In genomic region chr10:132009575-132009974, GRCh38 we compare ENCODE assay signal across 20 cellular contexts. TPM values are rescaled to one million over a fixed set of nuclear protein-coding genes. Genes with fewer than 3 reads are reported as not detected.
DNase-seq lines count a peak whose midpoint lies in the region; ATAC-seq, FAIRE-seq and TF ChIP-seq lines count a peak whose summit lies in the region.
"Had no signal": no experiment of that assay in that cellular context is flagged by ENCODE, and none has a peak within 500 bp of the region (broad histone marks: within the 10 kb centered on the region; RNA-seq: fewer than 3 reads in every experiment).

No MANE protein-coding gene starts in this region.

- H3K18ac ChIP-seq in H1 (ENCODE audit: extremely low read depth, low read length) = no peak overlapping the region

- 26% methylated on average over 3 of the region's 3 CpGs; no CpG with 5 or more reads in 1 of the 2 experiments for WGBS in H1 (ENCODE audit: extremely low coverage in 1 of 2, insufficient coverage in 1 of 2, insufficient read length in 1 of 2, insufficient replicate concordance in 2 of 2, low coverage in 1 of 2, low lambda C conversion rate in 2 of 2, missing lambda C conversion rate in 1 of 2), 2 experiments

- peak overlapping the region in 1 of 9 donors; percentile 32 for H3K27ac Mint-ChIP-seq in naive thymus-derived CD4-positive, alpha-beta T cell
- H3K27ac Mint-ChIP-seq in T-helper 2 cell treated with Interferon-gamma antibody and Interleukin-4, amounts not matched to agents 5 μg/mL and 100 μg/mL, for 36 hours = no peak overlapping the region
- H3K27ac Mint-ChIP-seq: CD4-positive, alpha-beta memory T cell had no signal

- H2AK5ac ChIP-seq in H1 (ENCODE audit: low read depth, low read length) = no peak overlapping the region

- peak overlapping the region; percentile 23 to 25; a peak in 1 of 4 replicates for H3K4me2 ChIP-seq in H1 (ENCODE audit: insufficient read depth in 1 of 2, low read depth in 2 of 2, low read length in 2 of 2)

- H3K79me2 ChIP-seq in H1 (ENCODE audit: control insufficient read depth in 1 of 2, insufficient read depth in 2 of 2, low read length in 2 of 2) = no peaks in the 10 kb centered on the region

- H3K27ac ChIP-seq in HUES48 (ENCODE audit: low read depth, low read length) (peak overlapping the region; percentile 52), H1 (ENCODE audit: low read depth, low read length) (no peak overlapping the region), iPS-20b (ENCODE audit: low read length) (peak overlapping the region; percentile 82), subcutaneous abdominal adipose tissue (ENCODE audit: low read depth, low read length) (peak overlapping the region; percentile 6)
- H3K27ac ChIP-seq in naive thymus-derived CD4-positive, alpha-beta T cell (ENCODE audit: low read depth, low read length) = no peak overlapping the region
- H3K27ac ChIP-seq: GM23248 had no signal

- intact Hi-C loops in naive thymus-derived CD4-positive, alpha-beta T cell (cut with micrococcal nuclease) = no loop called here

- H3K4me1 ChIP-seq in HUES48 (ENCODE audit: control insufficient read depth, insufficient read depth, low read length) = peaks cover 48% of the 10 kb centered on the region
- H3K4me1 ChIP-seq in H1 (replicated peaks in 1 of 4; ENCODE audit: control insufficient read depth in 3 of 4, insufficient read depth in 4 of 4, low read length in 3 of 4) = peaks cover 5 to 24% (median 14%) of the 10 kb centered on the region in 4 experiments
- peaks cover 40% of the 10 kb centered on the region; the same call in 1 of the 2 replicates for H3K4me1 ChIP-seq in iPS-20b (ENCODE audit: insufficient read depth, low read length)
- peaks cover 0 to 35% (median 10%) of the 10 kb centered on the region in 5 donors for H3K4me1 ChIP-seq in subcutaneous abdominal adipose tissue (ENCODE audit: control insufficient read depth in 5 of 5, insufficient read depth in 5 of 5, low read length in 5 of 5)
- H3K4me1 ChIP-seq in naive thymus-derived CD4-positive, alpha-beta T cell (ENCODE audit: control insufficient read depth in 2 of 2, insufficient read depth in 2 of 2, low read length in 2 of 2) = no peaks in the 10 kb centered on the region

- H4K20me1 ChIP-seq in H1 (replicated peaks in 1 of 2; ENCODE audit: control insufficient read depth in 1 of 2, insufficient read depth in 2 of 2, low read length in 2 of 2) = no peaks in the 10 kb centered on the region

- no peak overlapping the region for H2BK20ac ChIP-seq in H1 (ENCODE audit: low read length)

- H3K36me3 ChIP-seq in HUES48 (ENCODE audit: control insufficient read depth, insufficient read depth, low read length) (no peaks in the 10 kb centered on the region), H1 (ENCODE audit: control insufficient read depth in 2 of 4, insufficient read depth in 4 of 4, low read length in 3 of 4) (no peaks in the 10 kb centered on the region), iPS-20b (ENCODE audit: insufficient read depth, low read depth, low read length) (no peaks in the 10 kb centered on the region), subcutaneous abdominal adipose tissue (ENCODE audit: control insufficient read depth in 5 of 5, insufficient read depth in 5 of 5, low read length in 5 of 5) (no peaks in the 10 kb centered on the region)
- no peaks in the 10 kb centered on the region for H3K36me3 ChIP-seq in naive thymus-derived CD4-positive, alpha-beta T cell (ENCODE audit: control insufficient read depth in 2 of 3, insufficient read depth in 3 of 3, low read length in 3 of 3)

- H4K8ac ChIP-seq in H1 (ENCODE audit: extremely low read depth, insufficient read depth, low read length) = no peak overlapping the region

- no peak for TF ChIP-seq CTCF in H1 (IDR thresholded peaks at IDR 0.05; ENCODE audit: control extremely low read depth in 1 of 3, insufficient read depth in 1 of 3, low read depth in 1 of 3, low read length in 3 of 3)

- H3K23ac ChIP-seq in H1 (ENCODE audit: insufficient read length) = no peak overlapping the region

- DNase-seq in H1 (ENCODE audit: low read depth in 1 of 2, low spot score in 2 of 2) = no peak
- no peak for DNase-seq in naive thymus-derived CD4-positive, alpha-beta T cell
- no peak for DNase-seq in T-helper 2 cell treated with Interferon-gamma antibody and Interleukin-4, amounts not matched to agents 5 μg/mL and 100 μg/mL, for 36 hours (ENCODE audit: low spot score)
- DNase-seq: C1 segment of cervical spinal cord; Calu3; CD4-positive, alpha-beta memory T cell; COR-L47; DMS53; DMS79 treated with DMSO at 0.1 percent for 48 hours; GF-D8; GM23248; HCEC 1CT had no signal

- H2BK12ac ChIP-seq in H1 (ENCODE audit: low read depth, low read length) = no peak overlapping the region

- H3K9ac ChIP-seq in HUES48 (ENCODE audit: low read depth, low read length) (no peak overlapping the region), H1 (replicated peaks in 1 of 4; ENCODE audit: extremely low read depth in 1 of 4, low read depth in 3 of 4, low read length in 3 of 4) (no peak overlapping the region), iPS-20b (ENCODE audit: low read depth, low read length) (peak overlapping the region; percentile 53; the same call in 1 of the 2 replicates), subcutaneous abdominal adipose tissue (ENCODE audit: low read length in 5 of 5) (no peak overlapping the region)
- H3K9ac ChIP-seq: GM23248 had no signal

- H3K23me2 ChIP-seq in H1 (ENCODE audit: low read depth, low read length) = no peaks in the 10 kb centered on the region

- no peak overlapping the region for H2BK5ac ChIP-seq in H1 (ENCODE audit: low read depth, low read length)

- no peak overlapping the region for H2BK15ac ChIP-seq in H1 (ENCODE audit: low read length)

- FAIRE-seq in H1 (lab: Jason Lieb, UNC) = peak; percentile 83
- FAIRE-seq: GM12891, GM18507, H54 had no signal

- H3K27me3 Mint-ChIP-seq in naive thymus-derived CD4-positive, alpha-beta T cell = peaks cover 0 to 31% (median 6%) of the 10 kb centered on the region in 5 donors
- H3K27me3 Mint-ChIP-seq in T-helper 2 cell treated with Interferon-gamma antibody and Interleukin-4, amounts not matched to agents 5 μg/mL and 100 μg/mL, for 36 hours (ENCODE audit: low read depth) = peaks cover 18% of the 10 kb centered on the region

- no peak overlapping the region for H4K91ac ChIP-seq in H1 (replicated peaks; ENCODE audit: insufficient read length, low read length)

- peaks cover 0 to 4% (median 0%) of the 10 kb centered on the region in 11 donors for H3K9me3 Mint-ChIP-seq in naive thymus-derived CD4-positive, alpha-beta T cell
- H3K9me3 Mint-ChIP-seq in T-helper 2 cell treated with Interferon-gamma antibody and Interleukin-4, amounts not matched to agents 5 μg/mL and 100 μg/mL, for 36 hours = peaks cover 7% of the 10 kb centered on the region

- POLR2A ChIA-PET in H1 (lab: Charles Lee; ENCODE audit: partially characterized antibody) = interaction anchor here (1.3 to 1.9 kb wide), 2 partner anchors 12 to 15 kb away, joined by 3 to 7 read pairs; no protein-coding TSS in a partner anchor
- POLR2A ChIA-PET in naive thymus-derived CD4-positive, alpha-beta T cell (lab: Charles Lee) = no interaction called here

- no peak overlapping the region for H4K5ac ChIP-seq in H1 (ENCODE audit: insufficient read length, low read depth, low read length)

- H3K36me3 Mint-ChIP-seq in naive thymus-derived CD4-positive, alpha-beta T cell = peaks cover 0 to 4% (median 0%) of the 10 kb centered on the region in 5 donors
- no peaks in the 10 kb centered on the region for H3K36me3 Mint-ChIP-seq in T-helper 2 cell treated with Interferon-gamma antibody and Interleukin-4, amounts not matched to agents 5 μg/mL and 100 μg/mL, for 36 hours (ENCODE audit: low read depth)
- H3K36me3 Mint-ChIP-seq: CD4-positive, alpha-beta memory T cell had no signal

- no peak for TF ChIP-seq POLR2A in H1 (IDR thresholded peaks at IDR 0.05; ENCODE audit: control extremely low read depth in 1 of 2, low read depth in 2 of 2, low read length in 2 of 2)

- H3K79me1 ChIP-seq in H1 (ENCODE audit: low read depth, low read length) = no peaks in the 10 kb centered on the region

- CTCF ChIA-PET in H1 (lab: Charles Lee; ENCODE audit: partially characterized antibody) = interaction anchor here (1.2 to 7.3 kb wide), 3 partner anchors 12 to 29 kb away, joined by 3 to 59 read pairs (median 4); partner anchors contain the start of gene BNIP3
- CTCF ChIA-PET in naive thymus-derived CD4-positive, alpha-beta T cell (lab: Charles Lee) = interaction anchor here (0.7 to 1.3 kb wide), 2 partner anchors 13 to 124 kb away, joined by 3 read pairs; no protein-coding TSS in a partner anchor

- no peak overlapping the region for H2BK120ac ChIP-seq in H1 (replicated peaks; ENCODE audit: low read depth, low read length)

- H3K56ac ChIP-seq in H1 (replicated peaks; ENCODE audit: insufficient read length, low read depth, low read length) = no peak overlapping the region

- peaks cover 0 to 10% (median 1%) of the 10 kb centered on the region in 7 donors for H3K4me1 Mint-ChIP-seq in naive thymus-derived CD4-positive, alpha-beta T cell
- no peaks in the 10 kb centered on the region for H3K4me1 Mint-ChIP-seq in T-helper 2 cell treated with Interferon-gamma antibody and Interleukin-4, amounts not matched to agents 5 μg/mL and 100 μg/mL, for 36 hours (ENCODE audit: low read depth)
- H3K4me1 Mint-ChIP-seq: CD4-positive, alpha-beta memory T cell had no signal

- H3K4ac ChIP-seq in H1 (replicated peaks; ENCODE audit: insufficient read length, low read depth, low read length) = no peak overlapping the region

- H3K14ac ChIP-seq in H1 (ENCODE audit: insufficient read length) = no peak overlapping the region

- peak overlapping the region; percentile 12; the same call in 1 of the 2 replicates for H3K4me3 ChIP-seq in HUES48 (ENCODE audit: low read depth, low read length)
- H3K4me3 ChIP-seq in H1 (ENCODE audit: extremely low read depth in 1 of 4, insufficient read depth in 2 of 4, low read depth in 3 of 4, low read length in 4 of 4) = peak overlapping the region in 1 of 4 experiments; percentile 28; a peak in 1 of 8 replicates
- H3K4me3 ChIP-seq in iPS-20b (ENCODE audit: low read length) = peak overlapping the region; percentile 31; the same call in 1 of the 2 replicates
- no peak overlapping the region for H3K4me3 ChIP-seq in subcutaneous abdominal adipose tissue (ENCODE audit: low read depth in 1 of 5, low read length in 5 of 5)
- H3K4me3 ChIP-seq in naive thymus-derived CD4-positive, alpha-beta T cell (ENCODE audit: low read length) = no peak overlapping the region
- H3K4me3 ChIP-seq: GM23248 had no signal

- H3K4me3 Mint-ChIP-seq in naive thymus-derived CD4-positive, alpha-beta T cell = no peak overlapping the region
- no peak overlapping the region for H3K4me3 Mint-ChIP-seq in T-helper 2 cell treated with Interferon-gamma antibody and Interleukin-4, amounts not matched to agents 5 μg/mL and 100 μg/mL, for 36 hours
- H3K4me3 Mint-ChIP-seq: CD4-positive, alpha-beta memory T cell had no signal

- H3K27me3 ChIP-seq in HUES48 (ENCODE audit: control insufficient read depth, insufficient read depth, low read length) = no peaks in the 10 kb centered on the region
- H3K27me3 ChIP-seq in H1 (replicated peaks in 1 of 4; ENCODE audit: control insufficient read depth in 3 of 4, extremely low read depth in 1 of 4, insufficient read depth in 3 of 4, low read length in 3 of 4) = no peaks in the 10 kb centered on the region
- no peaks in the 10 kb centered on the region for H3K27me3 ChIP-seq in iPS-20b (ENCODE audit: insufficient read depth, low read length)
- H3K27me3 ChIP-seq in subcutaneous abdominal adipose tissue (ENCODE audit: control insufficient read depth in 5 of 5, insufficient read depth in 4 of 5, low read length in 5 of 5) = no peaks in the 10 kb centered on the region
- no peaks in the 10 kb centered on the region for H3K27me3 ChIP-seq in naive thymus-derived CD4-positive, alpha-beta T cell (ENCODE audit: control insufficient read depth in 2 of 2, insufficient read depth in 2 of 2, low read length in 2 of 2)

- no peak for TF ChIP-seq RAD21 in H1 (IDR thresholded peaks at IDR 0.05 in 1 of 2, conservative IDR thresholded peaks at IDR 0.05 in 1 of 2; ENCODE audit: low read depth in 2 of 2, low read length in 2 of 2)

- H3K9me3 ChIP-seq in HUES48 (ENCODE audit: control insufficient read depth, insufficient read depth, low read length) = no peaks in the 10 kb centered on the region
- peaks cover 5 to 8% of the 10 kb centered on the region in 2 experiments; a peak in 3 of 4 replicates for H3K9me3 ChIP-seq in H1 (ENCODE audit: insufficient read depth in 2 of 2, low read depth in 1 of 2, low read length in 1 of 2)
- no peaks in the 10 kb centered on the region for H3K9me3 ChIP-seq in iPS-20b (ENCODE audit: insufficient read depth, low read depth, low read length)
- H3K9me3 ChIP-seq in subcutaneous abdominal adipose tissue (ENCODE audit: control insufficient read depth in 5 of 5, low read length in 5 of 5) = peaks cover 0 to 7% (median 0%) of the 10 kb centered on the region in 5 donors
- peaks cover 0 to 4% (median 0%) of the 10 kb centered on the region in 3 experiments for H3K9me3 ChIP-seq in naive thymus-derived CD4-positive, alpha-beta T cell (ENCODE audit: control insufficient read depth in 2 of 3, low read length in 3 of 3)

- peak in 1 of 2 experiments; percentile 71; a peak in 1 of 3 replicates for TF ChIP-seq EP300 in H1 (IDR thresholded peaks at IDR 0.05; ENCODE audit: borderline replicate concordance in 1 of 2, low read depth in 2 of 2, low read length in 2 of 2)

- ATAC-seq in GM18511 (IDR thresholded peaks at IDR 0.05; ENCODE audit: unreplicated experiment) (no peak), HG03571 (IDR thresholded peaks at IDR 0.05; ENCODE audit: unreplicated experiment) (no peak)
- no peak for ATAC-seq in naive thymus-derived CD4-positive, alpha-beta T cell

- H2AFZ ChIP-seq in H1 (ENCODE audit: low read length) = no peak overlapping the region
- H2AFZ ChIP-seq: GM23248 had no signal

RNA-seq across cellular contexts. Expression of gene BNIP3, which starts 27.9 kb away (rescaled TPM):
- 25.8 and 26.4 TPM in 2 replicates for total RNA-seq in H1 (2021; fragmentation: NEBNext Ultra II Directional; extraction: Animal tissue kit (Norgen Biotek cat#: 25700))
- polyA plus RNA-seq in H1 (2011; rRNA removed) = 58.9 and 75.1 TPM in 2 replicates
- 79.1 TPM for polyA plus RNA-seq in H1 (2011; cell fraction: cytosol; rRNA removed)
- 28.9 TPM for polyA plus RNA-seq in H1 (2011; cell fraction: nucleus; rRNA removed)
- 33.0 to 61.3 TPM (median 43.3 TPM) in 4 replicates for polyA plus RNA-seq in H1 (2012, experiment 1 of 2)
- polyA plus RNA-seq in H1 (2012, experiment 2 of 2) = 15.1 TPM
- polyA plus RNA-seq in H1 (2013, experiment 1 of 2) = 24.6 TPM
- 28.6 TPM for polyA plus RNA-seq in H1 (2013, experiment 2 of 2)
- 13.6 and 20.7 TPM in 2 replicates for polyA minus RNA-seq in H1 (2011; rRNA and poly(A)+ RNA removed)
- polyA minus RNA-seq in H1 (2011; cell fraction: cytosol; rRNA and poly(A)+ RNA removed) = 33.6 TPM
- 17.5 TPM for polyA minus RNA-seq in H1 (2011; cell fraction: nucleus; rRNA and poly(A)+ RNA removed)
- 10 to 100 TPM; 17.7 to 81.7 (median 39.3) TPM for total RNA-seq in naive thymus-derived CD4-positive, alpha-beta T cell
- polyA plus RNA-seq in naive thymus-derived CD4-positive, alpha-beta T cell = 10 to 100 TPM; 40.5 to 41.5 TPM

RNA-seq across cellular contexts. Expression of gene JAKMIP3, which starts 56.2 kb away (rescaled TPM):
- 0.84 and 0.91 TPM in 2 replicates for total RNA-seq in H1 (2021; fragmentation: NEBNext Ultra II Directional; extraction: Animal tissue kit (Norgen Biotek cat#: 25700))
- polyA plus RNA-seq in H1 (2011; rRNA removed) = 0.82 and 0.83 TPM in 2 replicates
- 0.96 TPM for polyA plus RNA-seq in H1 (2011; cell fraction: cytosol; rRNA removed)
- polyA plus RNA-seq in H1 (2011; cell fraction: nucleus; rRNA removed) = 4.0 TPM
- 1.1 to 1.8 TPM (median 1.4 TPM) in 4 replicates for polyA plus RNA-seq in H1 (2012, experiment 1 of 2)
- polyA plus RNA-seq in H1 (2012, experiment 2 of 2) = 0.21 TPM
- 0.45 TPM for polyA plus RNA-seq in H1 (2013, experiment 1 of 2)
- polyA plus RNA-seq in H1 (2013, experiment 2 of 2) = 0.35 TPM
- polyA minus RNA-seq in H1 (2011; rRNA and poly(A)+ RNA removed) = 0.44 and 0.59 TPM in 2 replicates
- polyA minus RNA-seq in H1 (2011; cell fraction: cytosol; rRNA and poly(A)+ RNA removed) = 0.44 TPM
- 1.7 TPM for polyA minus RNA-seq in H1 (2011; cell fraction: nucleus; rRNA and poly(A)+ RNA removed)
- 1 to 10 TPM in 2 of 5 experiments, under 1 TPM in 3; 0.15 to 1.4 (median 0.22) TPM for total RNA-seq in naive thymus-derived CD4-positive, alpha-beta T cell
- under 1 TPM in 1 of 2 donors, not detected in 1; 0.40 TPM for polyA plus RNA-seq in naive thymus-derived CD4-positive, alpha-beta T cell
- total RNA-seq: GM23248 had no signal

Comparison
In these comparisons a context has a peak if more than half of its experiments do, and no peak if none do; other contexts are left out.
1. H3K27ac ChIP-seq: peak in HUES48 (single experiment), iPS-20b (single experiment) and subcutaneous abdominal adipose tissue (single experiment); none in H1 (single experiment) and naive thymus-derived CD4-positive, alpha-beta T cell (single experiment).
2. H3K4me3 ChIP-seq: peak in HUES48 (single experiment) and iPS-20b (single experiment); none in subcutaneous abdominal adipose tissue (0 of 5) and naive thymus-derived CD4-positive, alpha-beta T cell (single experiment).